17 cellular contexts compared by ENCODE assay signal in the genomic region with DNA sequence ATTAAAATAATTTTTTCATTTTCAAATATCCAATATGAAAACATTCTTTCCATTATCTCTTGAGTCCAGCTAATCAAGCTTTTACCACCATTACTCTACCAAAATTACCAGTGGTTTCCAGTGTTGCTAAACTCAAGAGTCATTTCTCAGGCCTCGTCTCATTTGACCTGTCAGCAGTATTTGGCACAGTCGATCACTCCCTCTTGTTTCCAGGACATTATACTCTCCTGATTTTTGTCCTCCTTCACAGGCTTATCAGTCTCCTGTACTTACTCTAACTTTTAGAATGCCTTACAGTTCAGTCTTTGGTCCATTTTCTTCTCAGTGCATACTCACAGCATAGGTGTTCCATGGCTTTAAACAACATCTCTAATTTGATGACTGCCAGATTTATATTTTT. TPM values are rescaled to one million over a fixed set of nuclear protein-coding genes. Genes with fewer than 3 reads are reported as not detected.
DNase-seq lines count a peak whose midpoint lies in the region; ATAC-seq, FAIRE-seq and TF ChIP-seq lines count a peak whose summit lies in the region.
"Had no signal": no experiment of that assay in that cellular context is flagged by ENCODE, and none has a peak within 500 bp of the region (broad histone marks: within the 10 kb centered on the region; RNA-seq: fewer than 3 reads in every experiment).

No MANE protein-coding gene starts in this region.

- intact Hi-C loops in heart right ventricle (cut with DNase I) = no loop called here
- intact Hi-C loops in cardiac septum (cut with DNase I) = no loop called here
- intact Hi-C loops in K562 (cut with micrococcal nuclease) = no loop called here
- intact Hi-C loops in left ventricle myocardium superior (cut with micrococcal nuclease) = no loop called here

- H4K20me1 ChIP-seq in K562 (replicated peaks; ENCODE audit: control insufficient read depth, insufficient read depth, low read length) = no peaks in the 10 kb centered on the region
- H4K20me1 ChIP-seq in smooth muscle cell (ENCODE audit: low read depth) = peaks cover 56% of the 10 kb centered on the region

- H3K4me1 ChIP-seq in heart right ventricle (peaks cover 0 to 33% (median 6%) of the 10 kb centered on the region in 9 donors), K562 (replicated peaks in 1 of 2; ENCODE audit: control insufficient read depth in 2 of 2, insufficient read depth in 2 of 2, low read length in 2 of 2) (no peaks in the 10 kb centered on the region), smooth muscle cell (ENCODE audit: low read depth) (no peaks in the 10 kb centered on the region)
- H3K4me1 ChIP-seq: Caco-2 had no signal

- no peaks in the 10 kb centered on the region for H3F3A ChIP-seq in smooth muscle cell (ENCODE audit: low read depth)

- in situ Hi-C loops in K562 (cut with MboI) = no loop called here

- CTCF ChIA-PET in K562 (lab: Yijun Ruan, JAX; ENCODE audit: low intra/inter-chr PET ratio) = no interaction called here

- no peak for TF ChIP-seq POLR2A in K562 (conservative IDR thresholded peaks at IDR 0.05)

- no peak overlapping the region for H3K4me3 ChIP-seq in heart right ventricle
- no peak overlapping the region for H3K4me3 ChIP-seq in K562
- H3K4me3 ChIP-seq in smooth muscle cell = no peak overlapping the region

- H3K27me3 ChIP-seq in heart right ventricle = no peaks in the 10 kb centered on the region
- no peaks in the 10 kb centered on the region for H3K27me3 ChIP-seq in K562 (ENCODE audit: control insufficient read depth in 2 of 2, insufficient read depth in 2 of 2, low read length in 2 of 2)
- no peaks in the 10 kb centered on the region for H3K27me3 ChIP-seq in smooth muscle cell (ENCODE audit: low read depth)

- no peak for FAIRE-seq in K562 (lab: Jason Lieb, UNC)
- FAIRE-seq: A204.1, D721Med, G401.6, GM12891, GM19239, H1 had no signal

- POLR2A ChIA-PET in K562 (lab: Yijun Ruan, JAX) = interaction anchor here (0.6 kb wide), 1 partner anchor 133 kb away, joined by 3 read pairs; no protein-coding TSS in a partner anchor

- TF ChIP-seq CTCF in heart right ventricle (IDR thresholded peaks at IDR 0.05) (no peak), K562 (IDR thresholded peaks at IDR 0.05 in 2 of 3, conservative IDR thresholded peaks at IDR 0.05 in 1 of 3; ENCODE audit: insufficient read depth in 2 of 3, low read depth in 1 of 3, low read length in 3 of 3) (no peak), smooth muscle cell (IDR thresholded peaks at IDR 0.05; ENCODE audit: borderline replicate concordance, insufficient read depth, poor library complexity, severe bottlenecking) (no peak)

- no peak for TF ChIP-seq RAD21 in K562 (CRISPR knock-in tag; conservative IDR thresholded peaks at IDR 0.05 in 1 of 2, IDR thresholded peaks at IDR 0.05 in 1 of 2)

- no peak for DNase-seq in heart right ventricle
- no peak for DNase-seq in cardiac septum (ENCODE audit: low spot score)
- no peak for DNase-seq in K562 (ENCODE audit: extremely low read depth in 1 of 4, low spot score in 3 of 4)
- DNase-seq in left ventricle myocardium superior = no peak
- no peak for DNase-seq in smooth muscle cell (lab: John Stamatoyannopoulos, UW; ENCODE audit: unreplicated experiment)
- DNase-seq: AML-193; Caco-2; CD4-positive, alpha-beta T cell; H9 had no signal

- H3K79me2 ChIP-seq in K562 (ENCODE audit: control insufficient read depth, insufficient read depth, low read length) = peaks cover 24% of the 10 kb centered on the region
- peaks cover 25% of the 10 kb centered on the region for H3K79me2 ChIP-seq in smooth muscle cell (ENCODE audit: low read depth)

- H3K9me3 ChIP-seq in heart right ventricle (no peaks in the 10 kb centered on the region), K562 (replicated peaks; ENCODE audit: control insufficient read depth, insufficient read depth, low read depth, low read length) (no peaks in the 10 kb centered on the region), smooth muscle cell (replicated peaks; ENCODE audit: low read depth) (no peaks in the 10 kb centered on the region)
- H3K9me3 ChIP-seq: Caco-2 had no signal

- WGBS in heart right ventricle, 2 donors = 51 to 68% methylated on average over 2 of the region's 2 CpGs
- WGBS in K562 (ENCODE audit: insufficient coverage, low coverage, missing lambda C conversion rate) = 91% methylated on average over 2 of the region's 2 CpGs
- WGBS in smooth muscle cell (ENCODE audit: low lambda C conversion rate) = 96% methylated on average over 2 of the region's 2 CpGs

- H2AFZ ChIP-seq in K562 (ENCODE audit: low read depth, low read length) (no peak overlapping the region), smooth muscle cell (ENCODE audit: low read depth) (no peak overlapping the region)

- peak overlapping the region in 1 of 10 donors; percentile 7 for H3K27ac ChIP-seq in heart right ventricle
- no peak overlapping the region for H3K27ac ChIP-seq in K562 (ENCODE audit: extremely low read depth, low read depth, low read length)
- no peak overlapping the region for H3K27ac ChIP-seq in smooth muscle cell (ENCODE audit: low read depth)
- H3K27ac ChIP-seq: C4-2B had no signal

- no TSS peak for BruUV-seq in K562 (replicated peaks; lab: Mats Ljungman, UMichigan)

- ATAC-seq in heart right ventricle (peak in 5 of 8 donors; percentile 28 to 75 (median 50)), K562 (no peak), left ventricle myocardium superior (peak; percentile 74), HG02763 (IDR thresholded peaks at IDR 0.05; ENCODE audit: unreplicated experiment) (no peak)

- H3K4me2 ChIP-seq in K562 (ENCODE audit: insufficient read depth, low read length) (no peak overlapping the region), smooth muscle cell (no peak overlapping the region)

- no peak for TF ChIP-seq EP300 in K562 (IDR thresholded peaks at IDR 0.05; ENCODE audit: low read length)

- H3K9me1 ChIP-seq in K562 (ENCODE audit: control insufficient read depth, insufficient read depth, low read length) = no peaks in the 10 kb centered on the region

- H3K36me3 ChIP-seq in heart right ventricle (peaks cover 0 to 100% (median 33%) of the 10 kb centered on the region in 9 donors), K562 (ENCODE audit: control insufficient read depth, insufficient read depth, low read length) (peaks cover 97% of the 10 kb centered on the region), smooth muscle cell (ENCODE audit: low read depth) (peaks cover 33% of the 10 kb centered on the region)

- no peak overlapping the region for H3K9ac ChIP-seq in K562 (ENCODE audit: insufficient read depth in 1 of 2, low read depth in 2 of 2, low read length in 2 of 2)
- H3K9ac ChIP-seq in smooth muscle cell (ENCODE audit: low read depth) = no peak overlapping the region

TF ChIP-seq in K562, 482 proteins besides CTCF, POLR2A, EP300 and RAD21:
- TF ChIP-seq, protein P1, sequence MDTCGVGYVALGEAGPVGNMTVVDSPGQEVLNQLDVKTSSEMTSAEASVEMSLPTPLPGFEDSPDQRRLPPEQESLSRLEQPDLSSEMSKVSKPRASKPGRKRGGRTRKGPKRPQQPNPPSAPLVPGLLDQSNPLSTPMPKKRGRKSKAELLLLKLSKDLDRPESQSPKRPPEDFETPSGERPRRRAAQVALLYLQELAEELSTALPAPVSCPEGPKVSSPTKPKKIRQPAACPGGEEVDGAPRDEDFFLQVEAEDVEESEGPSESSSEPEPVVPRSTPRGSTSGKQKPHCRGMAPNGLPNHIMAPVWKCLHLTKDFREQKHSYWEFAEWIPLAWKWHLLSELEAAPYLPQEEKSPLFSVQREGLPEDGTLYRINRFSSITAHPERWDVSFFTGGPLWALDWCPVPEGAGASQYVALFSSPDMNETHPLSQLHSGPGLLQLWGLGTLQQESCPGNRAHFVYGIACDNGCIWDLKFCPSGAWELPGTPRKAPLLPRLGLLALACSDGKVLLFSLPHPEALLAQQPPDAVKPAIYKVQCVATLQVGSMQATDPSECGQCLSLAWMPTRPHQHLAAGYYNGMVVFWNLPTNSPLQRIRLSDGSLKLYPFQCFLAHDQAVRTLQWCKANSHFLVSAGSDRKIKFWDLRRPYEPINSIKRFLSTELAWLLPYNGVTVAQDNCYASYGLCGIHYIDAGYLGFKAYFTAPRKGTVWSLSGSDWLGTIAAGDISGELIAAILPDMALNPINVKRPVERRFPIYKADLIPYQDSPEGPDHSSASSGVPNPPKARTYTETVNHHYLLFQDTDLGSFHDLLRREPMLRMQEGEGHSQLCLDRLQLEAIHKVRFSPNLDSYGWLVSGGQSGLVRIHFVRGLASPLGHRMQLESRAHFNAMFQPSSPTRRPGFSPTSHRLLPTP (IDR thresholded peaks at IDR 0.05; ENCODE audit: borderline replicate concordance, extremely low read depth, insufficient read length) = no peak
- TF ChIP-seq CHCHD3 (CRISPR knock-in tag; IDR thresholded peaks at IDR 0.05) (no peak), RBBP5 (IDR thresholded peaks at IDR 0.05; ENCODE audit: borderline replicate concordance, insufficient read depth, low read length, poor library complexity, severe bottlenecking) (no peak), ZSCAN32 (CRISPR knock-in tag; IDR thresholded peaks at IDR 0.05) (no peak), C11orf30 (IDR thresholded peaks at IDR 0.05; ENCODE audit: low read depth) (peak; percentile 28; the same call in 1 of the 2 replicates), ZNF316 (IDR thresholded peaks at IDR 0.05) (peak; percentile 69)

RNA-seq across cellular contexts. Expression of a gene that starts 11.6 kb away (rescaled TPM):
- 10 to 100 TPM; 15.6 to 24.2 (median 20.8) TPM for total RNA-seq in heart right ventricle
- polyA plus RNA-seq in heart right ventricle = 1 to 10 TPM; 3.1 to 8.6 TPM
- total RNA-seq in cardiac septum = 18.7 TPM
- total RNA-seq in K562 (2011; cell fraction: chromatin; rRNA removed; ENCODE audit: low replicate concordance) = 19.0 and 20.4 TPM in 2 replicates
- total RNA-seq in K562 (2011; cell fraction: nucleolus; rRNA removed) = 14.8 and 18.0 TPM in 2 replicates
- 13.6 and 18.2 TPM in 2 replicates for total RNA-seq in K562 (2011; cell fraction: nucleoplasm; rRNA removed)
- 9.1 and 12.6 TPM in 2 replicates for total RNA-seq in K562 (2014; rRNA removed)
- 19.2 and 20.0 TPM in 2 replicates for total RNA-seq in K562 (2014; rRNA removed; fragmentation: Illumina TruSeq; extraction: Trizol)
- 20.6 and 20.9 TPM in 2 replicates for total RNA-seq in K562 (2015; rRNA removed; fragmentation: Illumina TruSeq; extraction: Trizol)
- total RNA-seq in K562 (2021) = 18.8 and 21.3 TPM in 2 replicates
- 13.1 and 17.8 TPM in 2 replicates for polyA plus RNA-seq in K562 (2011; rRNA removed)
- 8.0 and 10.4 TPM in 2 replicates for polyA plus RNA-seq in K562 (2011; cell fraction: cytosol; rRNA removed)
- 5.8 and 6.1 TPM in 2 replicates for polyA plus RNA-seq in K562 (2011; cell fraction: nucleus; rRNA removed)
- 10.1 and 11.3 TPM in 2 replicates for polyA plus RNA-seq in K562 (2012)
- polyA plus RNA-seq in K562 (2014; fragmentation: Illumina TruSeq; extraction: Trizol) = 10.1 and 11.2 TPM in 2 replicates
- polyA plus RNA-seq in K562 (2014; fragmentation: Nextera tagmentation; extraction: Ambion mirVana) = 1 to 10 TPM; 4.2 to 4.7 TPM
- 6.9 and 8.0 TPM in 2 replicates for polyA plus RNA-seq in K562 (2014; rRNA removed)
- 39.0 and 41.8 TPM in 2 replicates for polyA minus RNA-seq in K562 (2011; rRNA and poly(A)+ RNA removed)
- polyA minus RNA-seq in K562 (2011; cell fraction: cytosol; rRNA and poly(A)+ RNA removed) = 18.4 and 23.4 TPM in 2 replicates
- polyA minus RNA-seq in K562 (2011; cell fraction: nucleus; rRNA and poly(A)+ RNA removed) = 19.5 and 26.5 TPM in 2 replicates
- total RNA-seq in left ventricle myocardium superior = 19.4 TPM
- total RNA-seq in smooth muscle cell = 23.0 and 29.4 TPM in 2 replicates
- 7.7 and 8.3 TPM in 2 replicates for polyA plus RNA-seq in smooth muscle cell

Comparison
In these comparisons a context has a peak if more than half of its experiments do, and no peak if none do; other contexts are left out.
1. ATAC-seq: peak in heart right ventricle (5 of 8) and left ventricle myocardium superior (single experiment); none in K562 (single experiment) and HG02763 (single experiment).